ENCODE assay signal across 8 cellular contexts in the genomic region with DNA sequence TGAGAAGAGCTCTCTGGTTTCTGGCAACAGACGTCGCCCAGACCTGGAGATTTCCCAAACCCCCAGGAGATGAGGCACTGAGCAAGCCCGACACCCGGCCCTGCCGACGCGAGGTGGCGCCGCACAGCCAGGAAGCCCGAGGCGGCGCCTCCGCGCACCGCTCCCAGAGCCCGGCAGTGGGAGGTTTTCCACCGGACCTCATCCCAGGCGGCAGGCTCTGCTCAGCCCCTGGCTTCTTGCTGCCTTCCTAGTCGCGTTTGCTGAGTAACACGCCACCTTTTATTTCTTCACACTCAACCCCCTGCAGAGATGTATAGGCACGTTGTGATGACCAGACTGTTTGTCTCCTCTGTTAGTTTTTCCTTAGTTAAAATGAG. TPM values are rescaled to one million over a fixed set of nuclear protein-coding genes. Genes with fewer than 3 reads are reported as not detected.
DNase-seq lines count a peak whose midpoint lies in the region; ATAC-seq and TF ChIP-seq lines count a peak whose summit lies in the region.

No MANE protein-coding gene starts in this region.

- no peaks in the 10 kb centered on the region for H3K9me3 ChIP-seq in transverse colon

- no peak for TF ChIP-seq POLR2A in transverse colon (IDR thresholded peaks at IDR 0.05)

- intact Hi-C loops in transverse colon (cut with DNase I; ENCODE audit: low total_unique reads): loop anchor here (5.0 to 10.0 kb wide), 3 partner anchors 61 to 391 kb away; partner anchors contain the start of gene ARRDC4

- H3K27ac ChIP-seq in transverse colon: no peak overlapping the region

- peak; percentile 25 for TF ChIP-seq CTCF in endothelial cell (IDR thresholded peaks at IDR 0.05; ENCODE audit: unreplicated experiment)
- peak; percentile 63 to 76 (median 75) for TF ChIP-seq CTCF in transverse colon (IDR thresholded peaks at IDR 0.05)

- DNase-seq in G401 (ENCODE audit: low spot score) (peak; percentile 32), HuH-7.5 (ENCODE audit: low spot score) (peak; percentile 47), SHP77 (lab: John Stamatoyannopoulos, UW) (peak; percentile 17 to 46), endothelial cell (ENCODE audit: low spot score) (peak; percentile 88), lung microvascular endothelial cell (ENCODE audit: low read depth in 2 of 2) (peak; percentile 10 to 66), transverse colon (peak; percentile 77)

- H3K4me1 ChIP-seq in transverse colon: peaks cover 0 to 9% (median 6%) of the 10 kb centered on the region in 4 donors

- no peaks in the 10 kb centered on the region for H3K36me3 Mint-ChIP-seq in endothelial cell (ENCODE audit: low read depth, unreplicated experiment)

- in situ Hi-C loops in G401 (cut with HindIII; ENCODE audit: low sequenced_read_pairs): no loop called here
- in situ Hi-C loops in transverse colon (cut with MboI; ENCODE audit: low pct_ligation_motif_present in 1 of 4, low pct_unique_long_range_greater_than_20kb in 1 of 4, low sequenced_read_pairs in 3 of 4): loop anchor here in 3 of 4 donors (10.0 to 25.0 kb wide), 5 partner anchors 181 to 508 kb away; no protein-coding TSS in a partner anchor

- H3K27me3 ChIP-seq in transverse colon: peaks cover 11% of the 10 kb centered on the region

- H3K4me1 Mint-ChIP-seq in endothelial cell (ENCODE audit: unreplicated experiment): no peaks in the 10 kb centered on the region

- TF ChIP-seq EP300 in transverse colon (IDR thresholded peaks at IDR 0.05; ENCODE audit: low read depth): no peak

- peak overlapping the region in 1 of 4 donors; percentile 11 for H3K4me3 ChIP-seq in transverse colon

- no peak overlapping the region for H3K4me3 Mint-ChIP-seq in endothelial cell (ENCODE audit: unreplicated experiment)

- H3K36me3 ChIP-seq in transverse colon: no peaks in the 10 kb centered on the region

- H3K27ac Mint-ChIP-seq in endothelial cell (ENCODE audit: unreplicated experiment): no peak overlapping the region

- no peaks in the 10 kb centered on the region for H3K27me3 Mint-ChIP-seq in endothelial cell (ENCODE audit: unreplicated experiment)

- ATAC-seq in HG03139 (IDR thresholded peaks at IDR 0.05; ENCODE audit: unreplicated experiment) (no peak), HG03460 (IDR thresholded peaks at IDR 0.05; ENCODE audit: unreplicated experiment) (no peak)

- H3K9me3 Mint-ChIP-seq in endothelial cell (ENCODE audit: unreplicated experiment): no peaks in the 10 kb centered on the region

- WGBS in transverse colon (ENCODE audit: low coverage in 1 of 2), 2 donors: 0 to 6% methylated on average over 4 to 22 of the region's 22 CpGs

RNA-seq across cellular contexts. Expression of gene ARRDC4, which starts 56.3 kb away (rescaled TPM):
- total RNA-seq in G401 (2014; rRNA removed; shearing (Covaris generic)): 3.7 and 5.0 TPM in 2 replicates
- total RNA-seq in endothelial cell (ENCODE audit: unreplicated experiment) (6.7 TPM), lung microvascular endothelial cell (0.79 and 0.87 TPM in 2 replicates), transverse colon (100 to 1,000 TPM in 1 of 4 donors, 10 to 100 TPM in 3; 35.9 to 188 (median 70.7) TPM)

Comparison
In these comparisons a context has a peak if more than half of its experiments do, and no peak if none do; other contexts are left out.
1. DNase-seq: peak in every context shown above with its lines; median percentile 88 in endothelial cell; 77 in transverse colon; 47 in HuH-7.5; 38 in lung microvascular endothelial cell; 32 in G401; 32 in SHP77.